ENCODE assay signal across 9 cellular contexts in the genomic region with DNA sequence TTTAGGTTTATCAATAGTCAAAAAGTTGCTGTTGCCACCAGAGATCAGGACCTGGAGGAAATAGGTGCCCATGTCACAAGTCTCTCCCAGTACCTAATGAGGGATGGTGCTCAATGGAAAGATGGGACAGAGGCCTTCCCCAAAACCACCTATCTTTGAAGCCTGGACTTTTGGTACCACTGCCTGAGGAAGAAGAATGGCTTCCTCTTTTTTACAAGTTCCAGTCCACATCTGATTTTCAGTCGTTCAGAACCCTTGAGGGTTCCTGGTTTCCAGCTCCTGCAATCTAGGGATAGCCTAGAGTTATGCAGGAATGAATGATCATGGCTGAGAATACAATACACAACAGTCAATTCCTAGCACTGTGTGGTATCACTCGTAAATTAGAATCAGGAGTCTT. TPM values are rescaled to one million over a fixed set of nuclear protein-coding genes. Genes with fewer than 3 reads are reported as not detected.
"Had no signal": no experiment of that assay in that cellular context is flagged by ENCODE, and none has a peak within 500 bp of the region (broad histone marks: within the 10 kb centered on the region; RNA-seq: fewer than 3 reads in every experiment).

No MANE protein-coding gene starts in this region.

- DNase-seq: GM23248, GOT3, H7, HFFc6, KG1 had no signal

- H3K9ac ChIP-seq: GM23248 had no signal

- H3K9me3 ChIP-seq: HAP-1 had no signal

- H2AFZ ChIP-seq: GM23248 had no signal

- H3K27ac ChIP-seq: GM23248, HL-60 had no signal

- FAIRE-seq: HepG2 had no signal

- H3K36me3 ChIP-seq: HAP-1 had no signal

- H3K4me3 ChIP-seq: GM23248, HAP-1 had no signal

RNA-seq across cellular contexts. Expression of a gene that starts 5.7 kb away (rescaled TPM):
- total RNA-seq: H4 had no signal
